ENCODE assay signal across 8 cellular contexts in genomic region chr4:39527296-39528055, GRCh38. TPM values are rescaled to one million over a fixed set of nuclear protein-coding genes. Genes with fewer than 3 reads are reported as not detected.
DNase-seq lines count a peak whose midpoint lies in the region; TF ChIP-seq lines count a peak whose summit lies in the region.

Gene UGDH (minus strand): TSS chr4:39527439. CDS start chr4:39521512, 5,927 bp downstream.

- H3K27me3 ChIP-seq in effector memory CD4-positive, alpha-beta T cell (replicated peaks; ENCODE audit: control insufficient read depth, insufficient read depth, low read length, poor library complexity, severe bottlenecking) = no peaks in the 10 kb centered on the region

- H3K27ac ChIP-seq in effector memory CD4-positive, alpha-beta T cell (ENCODE audit: insufficient read depth, low read length, poor library complexity, severe bottlenecking) = peak within 1 kb of the TSS; percentile 68

- CTCF ChIA-PET in activated CD8-positive, alpha-beta memory T cell treated with anti-CD3 and anti-CD28 coated beads for 36 hours (lab: Charles Lee) = interaction anchor here (0.6 to 1.2 kb wide), 5 partner anchors 8 to 326 kb away, joined by 3 to 7 read pairs (median 3); partner anchors contain the start of gene SMIM14

- H3K36me3 ChIP-seq in effector memory CD4-positive, alpha-beta T cell (ENCODE audit: control insufficient read depth, insufficient read depth, low read length) = no peaks in the 10 kb centered on the region

- TF ChIP-seq CTCF in GM20000 (IDR thresholded peaks at IDR 0.05; ENCODE audit: extremely low read depth, missing control alignments) = peak; percentile 14

- peak; percentile 88 for DNase-seq in COLO829 (ENCODE audit: low spot score)
- peak; percentile 99 for DNase-seq in GM20000 (ENCODE audit: low spot score)
- peak; percentile 97 for DNase-seq in HT-29 (ENCODE audit: low spot score)
- DNase-seq in NOMO-1 (lab: John Stamatoyannopoulos, UW; ENCODE audit: unreplicated experiment in 2 of 2) = peak; percentile 95 to 99
- DNase-seq in effector memory CD4-positive, alpha-beta T cell = peak; percentile 81 to 88 (median 86)
- DNase-seq in medulla oblongata (ENCODE audit: extremely low spot score) = peak; percentile 99
- peak; percentile 80 for DNase-seq in stimulated activated CD8-positive, alpha-beta memory T cell treated with anti-CD3 and anti-CD28 coated beads, Interleukin-12 subunit alpha, Interleukin-12 subunit beta, amount 100 ng/mL, for 1 hour (ENCODE audit: low read depth)

- peak within 1 kb of the TSS; percentile 92 for H3K4me3 ChIP-seq in effector memory CD4-positive, alpha-beta T cell (ENCODE audit: insufficient read depth, low read depth, low read length, poor library complexity, severe bottlenecking)

- peaks cover 14% of the 10 kb centered on the region for H3K4me1 ChIP-seq in effector memory CD4-positive, alpha-beta T cell (ENCODE audit: control insufficient read depth, insufficient read depth, low read length, poor library complexity, severe bottlenecking)

- POLR2A ChIA-PET in activated CD8-positive, alpha-beta memory T cell treated with anti-CD3 and anti-CD28 coated beads for 36 hours (lab: Charles Lee) = interaction anchor here (0.6 to 1.3 kb wide), 7 partner anchors 19 to 451 kb away, joined by 3 to 12 read pairs (median 4); partner anchors contain the start of genes LIAS, PDS5A, RFC1 and RPL9

- H3K9me3 ChIP-seq in effector memory CD4-positive, alpha-beta T cell (ENCODE audit: control insufficient read depth, low read length) = no peaks in the 10 kb centered on the region

RNA-seq across cellular contexts. Expression of gene UGDH, which starts in this region (rescaled TPM):
- total RNA-seq in HT-29 (2014; rRNA removed; shearing (Covaris generic)) = 82.3 and 95.2 TPM in 2 replicates
- 10 to 100 TPM; 29.2 to 37.4 TPM for total RNA-seq in activated CD8-positive, alpha-beta memory T cell treated with anti-CD3 and anti-CD28 coated beads for 36 hours

Comparison
In these comparisons a context has a peak if more than half of its experiments do, and no peak if none do; other contexts are left out.
1. Peak in every context shown above with its lines: DNase-seq, H3K4me3 ChIP-seq and H3K27ac ChIP-seq.